In the genomic region with DNA sequence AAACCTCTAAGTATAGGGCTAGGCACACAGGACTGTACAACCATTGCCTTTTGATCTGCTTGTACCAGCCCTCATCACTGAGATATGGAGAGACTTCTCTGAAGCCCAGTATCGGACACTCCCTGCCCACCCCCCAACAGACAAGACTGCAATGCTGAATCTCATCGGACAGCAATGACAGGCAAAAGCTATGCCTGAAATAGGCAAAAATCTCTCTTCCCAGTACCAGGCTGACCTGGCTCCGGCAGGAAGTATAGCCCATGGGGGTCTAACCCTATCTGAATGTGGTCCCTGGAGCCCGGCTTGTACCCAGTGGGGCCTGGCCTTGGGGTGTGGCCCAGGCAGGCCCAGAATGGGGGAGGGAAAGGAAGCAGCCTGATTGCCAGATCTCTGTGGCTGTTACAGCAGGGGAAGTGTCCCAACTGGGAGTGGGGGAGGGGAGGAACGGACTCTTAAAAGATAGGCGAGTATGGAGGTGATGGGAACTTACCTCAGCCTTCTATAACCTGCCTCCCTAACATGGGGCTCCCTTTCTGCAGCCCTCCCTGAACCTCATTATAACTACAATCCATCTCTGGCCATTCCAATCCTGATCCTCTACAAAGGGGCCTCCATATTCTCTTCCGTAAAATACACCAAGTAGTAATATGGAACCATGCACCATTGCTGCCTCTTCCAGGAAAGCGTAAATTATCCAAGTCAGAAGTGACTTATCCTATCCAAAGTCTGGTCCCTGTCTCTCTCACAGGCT, we compare ENCODE assay signal across 9 cellular contexts. TPM values are rescaled to one million over a fixed set of nuclear protein-coding genes. Genes with fewer than 3 reads are reported as not detected.
A peak's percentile ranks its signal among the peaks of the same experiment; 100 is the strongest.
DNase-seq lines count a peak whose midpoint lies in the region; ATAC-seq and TF ChIP-seq lines count a peak whose summit lies in the region.
"Had no signal": no experiment of that assay in that cellular context is flagged by ENCODE, and none has a peak within 500 bp of the region (broad histone marks: within the 10 kb centered on the region; RNA-seq: fewer than 3 reads in every experiment).

No MANE protein-coding gene starts in this region.

- H3K4me3 Mint-ChIP-seq in CD4-positive, CD25-positive, alpha-beta regulatory T cell = peak overlapping the region; percentile 73 to 97 (median 96)
- H3K4me3 Mint-ChIP-seq in naive thymus-derived CD4-positive, alpha-beta T cell = peak overlapping the region; percentile 86 to 99 (median 94)

- peaks cover 35% of the 10 kb centered on the region for H3K36me3 ChIP-seq in CD4-positive, CD25-positive, alpha-beta regulatory T cell (ENCODE audit: control insufficient read depth, insufficient read depth, low read length)
- peaks cover 0 to 30% (median 2%) of the 10 kb centered on the region in 3 experiments for H3K36me3 ChIP-seq in naive thymus-derived CD4-positive, alpha-beta T cell (ENCODE audit: control insufficient read depth in 2 of 3, insufficient read depth in 3 of 3, low read length in 3 of 3)

- TF ChIP-seq CTCF in NB4 (IDR thresholded peaks at IDR 0.05; ENCODE audit: low read depth, low read length) = no peak
- no peak for TF ChIP-seq CTCF in coronary artery (IDR thresholded peaks at IDR 0.05)
- TF ChIP-seq CTCF in foreskin keratinocyte (conservative IDR thresholded peaks at IDR 0.05) = no peak

- peaks cover 48 to 97% (median 75%) of the 10 kb centered on the region in 4 donors for H3K4me1 Mint-ChIP-seq in CD4-positive, CD25-positive, alpha-beta regulatory T cell
- peaks cover 73 to 95% (median 85%) of the 10 kb centered on the region in 7 donors for H3K4me1 Mint-ChIP-seq in naive thymus-derived CD4-positive, alpha-beta T cell

- peak; percentile 23 for TF ChIP-seq POLR2A in NB4 (IDR thresholded peaks at IDR 0.05; ENCODE audit: extremely low read depth, insufficient read length)

- CTCF ChIA-PET in naive thymus-derived CD4-positive, alpha-beta T cell (lab: Charles Lee) = interaction anchor here (1.5 to 12.5 kb wide), 2 partner anchors 17 to 238 kb away, joined by 5 to 213 read pairs; a partner anchor contains a TSS

- H3K27me3 ChIP-seq in CD4-positive, CD25-positive, alpha-beta regulatory T cell (ENCODE audit: control insufficient read depth, insufficient read depth, low read length) = no peaks in the 10 kb centered on the region
- H3K27me3 ChIP-seq in naive thymus-derived CD4-positive, alpha-beta T cell (ENCODE audit: control insufficient read depth in 2 of 2, insufficient read depth in 2 of 2, low read length in 2 of 2) = no peaks in the 10 kb centered on the region
- no peaks in the 10 kb centered on the region for H3K27me3 ChIP-seq in foreskin keratinocyte

- no peak for ATAC-seq in CD4-positive, CD25-positive, alpha-beta regulatory T cell (ENCODE audit: low read depth in 2 of 2)
- ATAC-seq in naive thymus-derived CD4-positive, alpha-beta T cell = peak; percentile 28
- no peak for ATAC-seq in GM21381 (IDR thresholded peaks at IDR 0.05; ENCODE audit: unreplicated experiment)
- ATAC-seq in foreskin keratinocyte = no peak

- intact Hi-C loops in naive thymus-derived CD4-positive, alpha-beta T cell (cut with micrococcal nuclease) = loop anchor here in 1 of 2 donors (1.0 kb wide), 1 partner anchor 10 kb away; no protein-coding TSS in a partner anchor

- peak in 1 of 3 donors; percentile 42 for DNase-seq in CD4-positive, CD25-positive, alpha-beta regulatory T cell
- DNase-seq in NB4 (ENCODE audit: low read depth) (peak; percentile 95), coronary artery (ENCODE audit: low spot score) (no peak), iPS-NIHi7 (ENCODE audit: extremely low spot score) (no peak), DMS53 treated with DMSO at 0.1 percent for 48 hours (lab: John Stamatoyannopoulos, UW; ENCODE audit: unreplicated experiment) (no peak), foreskin keratinocyte (no peak)
- no peak for DNase-seq in naive thymus-derived CD4-positive, alpha-beta T cell

- no peaks in the 10 kb centered on the region for H3K9me3 ChIP-seq in CD4-positive, CD25-positive, alpha-beta regulatory T cell (ENCODE audit: control insufficient read depth in 2 of 2, low read length in 2 of 2)
- H3K9me3 ChIP-seq in naive thymus-derived CD4-positive, alpha-beta T cell (ENCODE audit: control insufficient read depth in 2 of 3, low read length in 3 of 3) = no peaks in the 10 kb centered on the region

- H3K36me3 Mint-ChIP-seq in CD4-positive, CD25-positive, alpha-beta regulatory T cell = peaks cover 52% of the 10 kb centered on the region
- H3K36me3 Mint-ChIP-seq in naive thymus-derived CD4-positive, alpha-beta T cell = peaks cover 7 to 45% (median 24%) of the 10 kb centered on the region in 5 donors

- peaks cover 89% of the 10 kb centered on the region for H3K4me1 ChIP-seq in CD4-positive, CD25-positive, alpha-beta regulatory T cell (ENCODE audit: control insufficient read depth, insufficient read depth, low read length, poor library complexity, severe bottlenecking)
- H3K4me1 ChIP-seq in naive thymus-derived CD4-positive, alpha-beta T cell (ENCODE audit: control insufficient read depth in 2 of 2, insufficient read depth in 2 of 2, low read length in 2 of 2) = peaks cover 78 to 88% of the 10 kb centered on the region in 2 donors
- peaks cover 8% of the 10 kb centered on the region for H3K4me1 ChIP-seq in foreskin keratinocyte

- H3K9me3 Mint-ChIP-seq in CD4-positive, CD25-positive, alpha-beta regulatory T cell = peaks cover 0 to 5% (median 0%) of the 10 kb centered on the region in 7 donors
- peaks cover 0 to 6% (median 0%) of the 10 kb centered on the region in 11 donors for H3K9me3 Mint-ChIP-seq in naive thymus-derived CD4-positive, alpha-beta T cell

- POLR2A ChIA-PET in naive thymus-derived CD4-positive, alpha-beta T cell (lab: Charles Lee) = interaction anchor here (0.7 to 17.9 kb wide), 7 partner anchors 8 to 38 kb away, joined by 3 to 399 read pairs (median 3); a partner anchor contains a TSS

- H3K27ac ChIP-seq in CD4-positive, CD25-positive, alpha-beta regulatory T cell (ENCODE audit: insufficient read depth, low read length, poor library complexity, severe bottlenecking) = peak overlapping the region; percentile 65
- H3K27ac ChIP-seq in coronary artery (peak overlapping the region in 1 of 2 donors; percentile 64), foreskin keratinocyte (no peak overlapping the region)
- peak overlapping the region; percentile 95 for H3K27ac ChIP-seq in naive thymus-derived CD4-positive, alpha-beta T cell (ENCODE audit: low read depth, low read length)
- H3K27ac ChIP-seq: KMS-11 had no signal

- peak overlapping the region; percentile 95 to 99 (median 95) for H3K27ac Mint-ChIP-seq in CD4-positive, CD25-positive, alpha-beta regulatory T cell
- H3K27ac Mint-ChIP-seq in naive thymus-derived CD4-positive, alpha-beta T cell = peak overlapping the region; percentile 86 to 99 (median 93)

- H3K4me3 ChIP-seq in CD4-positive, CD25-positive, alpha-beta regulatory T cell (ENCODE audit: low read depth, low read length) = peak overlapping the region; percentile 98
- peak overlapping the region; percentile 95 for H3K4me3 ChIP-seq in NB4 (ENCODE audit: low read depth, low read length)
- peak overlapping the region; percentile 7 for H3K4me3 ChIP-seq in coronary artery
- peak overlapping the region; percentile 38 for H3K4me3 ChIP-seq in naive thymus-derived CD4-positive, alpha-beta T cell (ENCODE audit: low read length)

- peaks cover 4% of the 10 kb centered on the region for H3K27me3 Mint-ChIP-seq in CD4-positive, CD25-positive, alpha-beta regulatory T cell
- no peaks in the 10 kb centered on the region for H3K27me3 Mint-ChIP-seq in naive thymus-derived CD4-positive, alpha-beta T cell

RNA-seq across cellular contexts. Expression of a gene that starts 6.2 kb away (rescaled TPM):
- 173 TPM for total RNA-seq in CD4-positive, CD25-positive, alpha-beta regulatory T cell
- polyA plus RNA-seq in CD4-positive, CD25-positive, alpha-beta regulatory T cell = 100 to 1,000 TPM; 222 to 276 (median 240) TPM
- 100 to 1,000 TPM in 2 of 5 experiments, 10 to 100 TPM in 3; 89.4 to 147 (median 96.3) TPM for total RNA-seq in naive thymus-derived CD4-positive, alpha-beta T cell
- polyA plus RNA-seq in naive thymus-derived CD4-positive, alpha-beta T cell = 100 to 1,000 TPM; 133 to 220 TPM
- total RNA-seq in foreskin keratinocyte = 45.9 and 47.2 TPM in 2 replicates
- 82.9 and 88.5 TPM in 2 replicates for polyA plus RNA-seq in foreskin keratinocyte

RNA-seq across cellular contexts. Expression of a gene that starts 20.9 kb away (rescaled TPM):
- total RNA-seq in CD4-positive, CD25-positive, alpha-beta regulatory T cell = 134 TPM
- 10 to 100 TPM; 25.7 to 30.6 (median 29.7) TPM for polyA plus RNA-seq in CD4-positive, CD25-positive, alpha-beta regulatory T cell
- total RNA-seq in naive thymus-derived CD4-positive, alpha-beta T cell = 100 to 1,000 TPM in 3 of 5 experiments, 10 to 100 TPM in 2; 95.6 to 117 (median 103) TPM
- polyA plus RNA-seq in naive thymus-derived CD4-positive, alpha-beta T cell = 10 to 100 TPM; 38.4 to 43.6 TPM
- 22.8 and 24.7 TPM in 2 replicates for total RNA-seq in foreskin keratinocyte
- 13.0 and 13.6 TPM in 2 replicates for polyA plus RNA-seq in foreskin keratinocyte

RNA-seq across cellular contexts. Expression of a gene that starts 26.2 kb away (rescaled TPM):
- total RNA-seq in CD4-positive, CD25-positive, alpha-beta regulatory T cell = 11.6 TPM
- 10 to 100 TPM; 11.4 to 16.7 (median 14.0) TPM for polyA plus RNA-seq in CD4-positive, CD25-positive, alpha-beta regulatory T cell
- total RNA-seq in naive thymus-derived CD4-positive, alpha-beta T cell = 10 to 100 TPM; 20.8 to 28.3 (median 26.1) TPM
- polyA plus RNA-seq in naive thymus-derived CD4-positive, alpha-beta T cell = 10 to 100 TPM; 24.2 to 27.8 TPM
- total RNA-seq in foreskin keratinocyte = 19.8 and 20.5 TPM in 2 replicates
- 25.5 and 26.8 TPM in 2 replicates for polyA plus RNA-seq in foreskin keratinocyte

RNA-seq across cellular contexts. Expression of a gene that starts 37.2 kb away (rescaled TPM):
- 131 TPM for total RNA-seq in CD4-positive, CD25-positive, alpha-beta regulatory T cell
- polyA plus RNA-seq in CD4-positive, CD25-positive, alpha-beta regulatory T cell = 10 to 100 TPM; 28.0 to 48.7 (median 44.6) TPM
- 100 to 1,000 TPM; 103 to 137 (median 120) TPM for total RNA-seq in naive thymus-derived CD4-positive, alpha-beta T cell
- 10 to 100 TPM; 45.0 to 71.5 TPM for polyA plus RNA-seq in naive thymus-derived CD4-positive, alpha-beta T cell
- 79.4 and 82.2 TPM in 2 replicates for total RNA-seq in foreskin keratinocyte
- 26.2 and 33.0 TPM in 2 replicates for polyA plus RNA-seq in foreskin keratinocyte

Comparison
In these comparisons a context has a peak if more than half of its experiments do, and no peak if none do; other contexts are left out.
1. H3K4me3 ChIP-seq: peak in every context shown above with its lines; median percentile 98 in CD4-positive, CD25-positive, alpha-beta regulatory T cell; 95 in NB4; 38 in naive thymus-derived CD4-positive, alpha-beta T cell; 7 in coronary artery.